Comparison of ENCODE assay signal across 8 cellular contexts in the genomic region with DNA sequence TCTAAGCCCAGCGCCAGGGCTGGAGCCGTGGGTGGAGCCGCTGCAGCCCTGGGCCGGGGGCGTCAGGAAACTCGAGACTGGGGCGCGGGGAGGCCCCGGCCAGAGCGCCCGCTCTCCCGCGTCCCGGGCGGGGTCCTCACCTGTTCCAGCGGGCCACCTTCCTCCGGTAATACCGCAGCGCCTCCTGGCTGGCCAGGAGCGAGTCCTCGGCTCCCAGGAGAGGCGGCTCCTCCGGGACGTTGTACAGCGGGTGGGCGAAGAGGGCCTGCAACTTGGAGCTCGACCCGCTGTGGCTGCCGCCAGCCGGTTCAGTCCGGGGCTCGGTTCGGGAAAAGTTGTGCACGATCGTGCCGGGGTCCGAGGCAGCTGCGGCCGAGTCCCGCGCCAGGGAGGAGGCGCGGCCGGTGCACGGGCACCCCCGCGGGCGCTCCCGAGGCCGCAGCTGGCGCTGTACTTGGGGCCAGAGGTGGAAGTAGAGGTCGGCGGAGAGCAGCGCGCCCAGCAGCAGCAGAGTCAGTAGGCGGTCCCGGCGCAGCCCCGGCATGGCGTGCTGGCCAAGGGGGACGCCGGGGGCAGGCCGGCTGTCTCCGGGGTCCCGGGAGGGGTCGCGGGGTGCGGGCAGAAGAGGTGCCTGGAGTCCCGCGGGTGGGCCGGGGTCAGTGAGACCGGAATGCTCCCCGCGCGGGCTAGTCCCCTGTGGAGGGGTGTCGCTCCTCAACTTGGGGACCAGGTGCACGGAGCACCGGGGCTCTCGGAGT. TPM values are rescaled to one million over a fixed set of nuclear protein-coding genes. Genes with fewer than 3 reads are reported as not detected.
DNase-seq lines count a peak whose midpoint lies in the region; ATAC-seq, FAIRE-seq and TF ChIP-seq lines count a peak whose summit lies in the region.

No MANE protein-coding gene starts in this region.

- no peaks in the 10 kb centered on the region for H3K4me1 ChIP-seq in GM12878 (ENCODE audit: control insufficient read depth, insufficient read depth, low read length)

- TF ChIP-seq RAD21 in GM12878 (IDR thresholded peaks at IDR 0.05; ENCODE audit: insufficient read depth, low read depth, low read length) = no peak

- no peaks in the 10 kb centered on the region for H3K36me3 Mint-ChIP-seq in activated naive CD4-positive, alpha-beta T cell treated with anti-CD3 and anti-CD28 coated beads, Interleukin-2, amount 10 ng/mL, durations not matched to agents 7 days and 5 days

- WGBS in GM12878 (ENCODE audit: insufficient coverage, insufficient replicate concordance, low lambda C conversion rate, missing lambda C conversion rate) = 7% methylated on average over 59 of the region's 79 CpGs

- no peak overlapping the region for H3K9ac ChIP-seq in GM12878 (ENCODE audit: control insufficient read depth, insufficient read depth, low read length)

- no peak overlapping the region for H3K4me3 ChIP-seq in GM12878

- CTCF ChIA-PET in activated naive CD4-positive, alpha-beta T cell treated with anti-CD3 and anti-CD28 coated beads, Interleukin-2, amount 10 ng/mL, durations not matched to agents 7 days and 5 days (lab: Charles Lee) = no interaction called here
- CTCF ChIA-PET in GM12878 (lab: Yijun Ruan, JAX) = no interaction called here

- peak overlapping the region; percentile 33; the same call in 1 of the 2 replicates for H3K4me2 ChIP-seq in GM12878 (ENCODE audit: control insufficient read depth, insufficient read depth)

- DNase-seq in activated naive CD4-positive, alpha-beta T cell treated with anti-CD3 and anti-CD28 coated beads, Interleukin-2, amount 10 ng/mL, durations not matched to agents 7 days and 5 days = peak; percentile 21
- DNase-seq in activated naive CD4-positive, alpha-beta T cell treated with Interleukin-2 at 50 U/mL for 16 hours = no peak
- DNase-seq in GM12878 (ENCODE audit: low read depth, low spot score) (no peak), iPS-NIHi7 (ENCODE audit: extremely low spot score) (peak; percentile 70), SHP77 treated with DMSO at 0.1 percent for 48 hours (lab: John Stamatoyannopoulos, UW) (no peak), pons (ENCODE audit: low spot score) (no peak), T-helper 1 cell (no peak)
- DNase-seq in stimulated activated CD8-positive, alpha-beta memory T cell treated with anti-CD3 and anti-CD28 coated beads, Interleukin-4, amount 100 ng/mL, for 48 hours = peak; percentile 28

- H3K36me3 ChIP-seq in GM12878 (ENCODE audit: control insufficient read depth in 2 of 2, insufficient read depth in 2 of 2, low read length in 1 of 2) = no peaks in the 10 kb centered on the region

- no peaks in the 10 kb centered on the region for H3K79me2 ChIP-seq in GM12878 (ENCODE audit: control insufficient read depth, insufficient read depth, low read length)

- H4K20me1 ChIP-seq in GM12878 (ENCODE audit: control insufficient read depth, insufficient read depth) = no peaks in the 10 kb centered on the region

- H3K9me3 ChIP-seq in GM12878 (replicated peaks; ENCODE audit: control insufficient read depth, insufficient read depth, low read length) = no peaks in the 10 kb centered on the region

- TF ChIP-seq POLR2A in GM12878 (IDR thresholded peaks at IDR 0.05; ENCODE audit: low read depth, low read length) = no peak

- no peak for TF ChIP-seq CTCF in GM12878 (IDR thresholded peaks at IDR 0.05 in 2 of 3, conservative IDR thresholded peaks at IDR 0.05 in 1 of 3; ENCODE audit: control insufficient read depth in 2 of 3, extremely low read depth in 1 of 3, insufficient read depth in 1 of 3, low read depth in 3 of 3, low read length in 3 of 3)

- no peak for ATAC-seq in GM12878

- no peak overlapping the region for H3K27ac ChIP-seq in GM12878 (ENCODE audit: control insufficient read depth, insufficient read depth)

- no TSS peak for BruUV-seq in GM12878 (replicated peaks; lab: Mats Ljungman, UMichigan)

- H3K27me3 Mint-ChIP-seq in activated naive CD4-positive, alpha-beta T cell treated with anti-CD3 and anti-CD28 coated beads, Interleukin-2, amount 10 ng/mL, durations not matched to agents 7 days and 5 days = peaks cover 84% of the 10 kb centered on the region

- RAD21 ChIA-PET in GM12878 (lab: Charles Lee; ENCODE audit: unreplicated experiment) = no interaction called here

- no peak overlapping the region for H2AFZ ChIP-seq in GM12878 (ENCODE audit: control insufficient read depth, low read depth, low read length)

- peaks cover 3 to 18% of the 10 kb centered on the region in 2 experiments for H3K27me3 ChIP-seq in GM12878 (replicated peaks in 1 of 2; ENCODE audit: control insufficient read depth in 2 of 2, insufficient read depth in 2 of 2, low read length in 1 of 2)

- no peak overlapping the region for H3K27ac Mint-ChIP-seq in activated naive CD4-positive, alpha-beta T cell treated with anti-CD3 and anti-CD28 coated beads, Interleukin-2, amount 10 ng/mL, durations not matched to agents 7 days and 5 days

- in situ Hi-C loops in GM12878 (cut with MboI) = no loop called here

- H3K4me1 Mint-ChIP-seq in activated naive CD4-positive, alpha-beta T cell treated with anti-CD3 and anti-CD28 coated beads, Interleukin-2, amount 10 ng/mL, durations not matched to agents 7 days and 5 days = peaks cover 14% of the 10 kb centered on the region

- POLR2A ChIA-PET in GM12878 (lab: Charles Lee) = no interaction called here

- no peak for FAIRE-seq in GM12878 (lab: Jason Lieb, UNC)

- SMC1A ChIA-PET in GM12878 (lab: Charles Lee; ENCODE audit: uncharacterized antibody, unreplicated experiment) = no interaction called here

- H3K4me3 Mint-ChIP-seq in activated naive CD4-positive, alpha-beta T cell treated with anti-CD3 and anti-CD28 coated beads, Interleukin-2, amount 10 ng/mL, durations not matched to agents 7 days and 5 days = no peak overlapping the region

- intact Hi-C loops in GM12878 (cut with micrococcal nuclease; ENCODE audit: unreplicated experiment) = no loop called here

- TF ChIP-seq EP300 in GM12878 (IDR thresholded peaks at IDR 0.05; ENCODE audit: borderline replicate concordance in 1 of 2, control insufficient read depth in 1 of 2, low read depth in 2 of 2, low read length in 2 of 2) = no peak

- no peaks in the 10 kb centered on the region for H3K9me3 Mint-ChIP-seq in activated naive CD4-positive, alpha-beta T cell treated with anti-CD3 and anti-CD28 coated beads, Interleukin-2, amount 10 ng/mL, durations not matched to agents 7 days and 5 days

TF ChIP-seq in GM12878, 131 proteins besides CTCF, POLR2A, EP300 and RAD21:
- TF ChIP-seq TCF12 (IDR thresholded peaks at IDR 0.05; ENCODE audit: low read depth, low read length) (no peak), SUZ12 (IDR thresholded peaks at IDR 0.05; ENCODE audit: unreplicated experiment) (peak; percentile 99)

RNA-seq across cellular contexts. Expression of a gene that starts 0.9 kb away (rescaled TPM):
- not detected in 2 replicates for total RNA-seq in GM12878 (2013; cell fraction: nucleolus; rRNA removed)
- not detected in 2 replicates for total RNA-seq in GM12878 (2014; rRNA removed)
- not detected in 2 replicates for total RNA-seq in GM12878 (2014; rRNA removed; fragmentation: Illumina TruSeq; extraction: Trizol)
- not detected in 2 replicates for total RNA-seq in GM12878 (2021)
- polyA plus RNA-seq in GM12878 (2011; ENCODE audit: low read depth) = not detected
- polyA plus RNA-seq in GM12878 (2011; rRNA removed) = not detected in 2 replicates
- not detected in 2 replicates for polyA plus RNA-seq in GM12878 (2011; cell fraction: cytosol; rRNA removed)
- not detected in 2 replicates for polyA plus RNA-seq in GM12878 (2011; cell fraction: nucleus; rRNA removed)
- polyA plus RNA-seq in GM12878 (2012) = 0.05 and 0.17 TPM in 2 replicates
- not detected in 2 replicates for polyA plus RNA-seq in GM12878 (2014; fragmentation: Illumina TruSeq; extraction: Trizol)
- polyA plus RNA-seq in GM12878 (2014; fragmentation: Nextera tagmentation; extraction: Ambion mirVana) = not detected
- polyA plus RNA-seq in GM12878 (2014; rRNA removed) = not detected in 2 replicates
- under 1 TPM in 1 of 2 experiments, not detected in 1; 0.13 TPM for polyA plus RNA-seq in GM12878 (2016; fragmentation: Nextera tagmentation; extraction: Ambion mirVana)
- not detected in 2 replicates for polyA minus RNA-seq in GM12878 (2011; rRNA and poly(A)+ RNA removed)
- not detected in 2 replicates for polyA minus RNA-seq in GM12878 (2011; cell fraction: cytosol; rRNA and poly(A)+ RNA removed)
- not detected in 2 replicates for polyA minus RNA-seq in GM12878 (2011; cell fraction: nucleus; rRNA and poly(A)+ RNA removed)

Comparison
In these comparisons a context has a peak if more than half of its experiments do, and no peak if none do; other contexts are left out.
1. DNase-seq: peak in activated naive CD4-positive, alpha-beta T cell treated with anti-CD3 and anti-CD28 coated beads, Interleukin-2, amount 10 ng/mL, durations not matched to agents 7 days and 5 days (single experiment), iPS-NIHi7 (single experiment) and stimulated activated CD8-positive, alpha-beta memory T cell treated with anti-CD3 and anti-CD28 coated beads, Interleukin-4, amount 100 ng/mL, for 48 hours (single experiment); none in activated naive CD4-positive, alpha-beta T cell treated with Interleukin-2 at 50 U/mL for 16 hours (single experiment), GM12878 (single experiment), SHP77 treated with DMSO at 0.1 percent for 48 hours (single experiment), pons (single experiment) and T-helper 1 cell (0 of 5).